1 cellular context compared by ENCODE assay signal in the genomic region with DNA sequence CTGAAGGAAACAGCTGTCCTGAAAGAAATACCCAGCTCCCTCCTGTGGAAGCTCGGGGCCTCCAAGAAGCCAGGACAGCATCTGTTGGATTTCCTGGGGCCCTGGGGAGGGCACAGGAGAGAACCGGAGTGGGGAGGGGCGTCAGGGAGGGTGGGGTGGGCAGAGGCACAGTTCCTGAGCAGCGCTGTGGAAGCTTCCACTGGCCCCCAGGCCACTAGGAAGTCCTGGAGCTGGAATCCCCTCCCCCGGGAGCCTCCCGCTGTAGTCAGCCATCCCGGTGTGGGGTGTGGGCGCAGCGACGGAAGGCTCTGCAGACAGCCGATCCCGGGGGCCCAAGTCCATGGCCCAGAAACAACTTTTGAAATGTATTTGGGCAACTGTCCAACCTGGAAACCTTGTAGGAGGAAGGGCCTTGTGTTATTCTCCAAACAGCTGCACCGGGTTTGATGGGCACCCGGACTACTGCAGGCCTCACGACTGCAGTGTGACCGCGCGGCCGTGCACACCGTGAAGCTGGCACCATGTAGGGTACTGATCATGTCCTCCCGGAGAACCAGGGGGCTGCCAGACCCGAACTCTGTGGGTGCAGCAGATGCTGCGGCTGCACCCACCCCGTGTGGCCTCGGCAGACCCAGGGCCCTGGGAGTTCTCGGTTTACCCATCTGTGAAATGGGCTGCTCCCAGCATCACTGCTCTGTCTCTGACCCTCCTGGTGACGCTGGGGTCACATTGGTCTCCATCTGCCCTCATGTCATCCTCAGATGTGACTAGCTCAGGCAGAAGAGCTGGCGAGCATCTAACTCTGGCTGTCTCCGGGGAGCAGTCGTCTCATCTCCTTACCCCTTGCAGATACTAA.
TF ChIP-seq lines count a peak whose summit lies in the region.

No MANE protein-coding gene starts in this region.

TF ChIP-seq in GM23338, 12 proteins besides CTCF, POLR2A, EP300 and RAD21 (continued from another document):
- no peak for TF ChIP-seq ZNF114 (CRISPR knock-in tag; IDR thresholded peaks at IDR 0.05)
- no peak for TF ChIP-seq STAT1 (IDR thresholded peaks at IDR 0.05; ENCODE audit: unreplicated experiment)
- TF ChIP-seq ETS1 (IDR thresholded peaks at IDR 0.05), result no peak
- TF ChIP-seq EZH2 (IDR thresholded peaks at IDR 0.05; ENCODE audit: low read depth, unreplicated experiment), result no peak
- no peak for TF ChIP-seq NANOG (IDR thresholded peaks at IDR 0.05; ENCODE audit: borderline replicate concordance)
- no peak for TF ChIP-seq EZH2phosphoT487 (IDR thresholded peaks at IDR 0.05; ENCODE audit: unreplicated experiment)
- TF ChIP-seq POLR2AphosphoS5 (IDR thresholded peaks at IDR 0.05; ENCODE audit: low read depth), result no peak
- no peak for TF ChIP-seq ZNF462 (CRISPR knock-in tag; IDR thresholded peaks at IDR 0.05)
- no peak for TF ChIP-seq CREB1 (CRISPR knock-in tag; IDR thresholded peaks at IDR 0.05; ENCODE audit: low read depth)
